In genomic region chr15:95894407-95894956, GRCh38 we compare ENCODE assay signal across 30 cellular contexts.
A peak's percentile ranks its signal among the peaks of the same experiment; 100 is the strongest.
DNase-seq lines count a peak whose midpoint lies in the region; ATAC-seq, FAIRE-seq and TF ChIP-seq lines count a peak whose summit lies in the region.
"Had no signal": no experiment of that assay in that cellular context is flagged by ENCODE, and none has a peak within 500 bp of the region (broad histone marks: within the 10 kb centered on the region; RNA-seq: fewer than 3 reads in every experiment).

No MANE protein-coding gene starts in this region.

- H3K9me2 ChIP-seq in hepatocyte (replicated peaks; ENCODE audit: insufficient read depth), result no peaks in the 10 kb centered on the region

- peaks cover 8% of the 10 kb centered on the region for H3K36me3 Mint-ChIP-seq in natural killer cell

- no TSS peak for BruUV-seq in HepG2 (replicated peaks; lab: Mats Ljungman, UMichigan)

- in situ Hi-C loops in HepG2 (cut with HindIII; ENCODE audit: extremely low pct_ligation_motif_present, low pct_unique_long_range_greater_than_20kb), result no loop called here

- 12% methylated on average over 2 of the region's 2 CpGs for WGBS in HepG2 (ENCODE audit: low lambda C conversion rate)
- 30% methylated on average over 2 of the region's 2 CpGs for WGBS in right lobe of liver (ENCODE audit: insufficient coverage, low coverage, low lambda C conversion rate, missing lambda C conversion rate)
- WGBS in hepatocyte (ENCODE audit: low lambda C conversion rate, missing lambda C conversion rate), result 58% methylated on average over 2 of the region's 2 CpGs

- H4K20me1 ChIP-seq in HepG2 (ENCODE audit: insufficient read depth, low read length), result no peaks in the 10 kb centered on the region
- no peaks in the 10 kb centered on the region for H4K20me1 ChIP-seq in hepatocyte (ENCODE audit: insufficient read depth, poor library complexity, severe bottlenecking)

- H3K4me2 ChIP-seq in HepG2 (ENCODE audit: low read depth, low read length), result no peak overlapping the region
- peak overlapping the region; percentile 28 for H3K4me2 ChIP-seq in hepatocyte

- no peak for TF ChIP-seq POLR2A in HepG2 (IDR thresholded peaks at IDR 0.05; ENCODE audit: insufficient read depth in 1 of 2, low read depth in 2 of 2, low read length in 2 of 2)
- TF ChIP-seq POLR2A in right lobe of liver (IDR thresholded peaks at IDR 0.05), result no peak

- no peak for ATAC-seq in HepG2
- ATAC-seq in right lobe of liver, result no peak
- no peak for ATAC-seq in natural killer cell
- ATAC-seq: activated CD8-positive, alpha-beta T cell treated with anti-CD3 and anti-CD28 coated beads, Interleukin-2, amount 10 ng/mL, durations not matched to agents 7 days and 5 days; activated naive CD8-positive, alpha-beta T cell treated with anti-CD3 and anti-CD28 coated beads, Interleukin-2, amount 50 U/mL, for 24 hours; body of pancreas; effector memory CD8-positive, alpha-beta T cell had no signal

- no peak for FAIRE-seq in HepG2 (lab: Jason Lieb, UNC)
- FAIRE-seq: colon, H1, RCC 7860 had no signal

- intact Hi-C loops in HepG2 (cut with micrococcal nuclease; ENCODE audit: unreplicated experiment) (no loop called here), right lobe of liver (cut with DNase I) (no loop called here), natural killer cell (cut with micrococcal nuclease) (no loop called here)

- no peak overlapping the region for H2AFZ ChIP-seq in HepG2 (ENCODE audit: low read length)
- no peak overlapping the region for H2AFZ ChIP-seq in hepatocyte

- TF ChIP-seq CTCF in HepG2 (CRISPR knock-in tag; IDR thresholded peaks at IDR 0.05), result no peak
- TF ChIP-seq CTCF in right lobe of liver (IDR thresholded peaks at IDR 0.05), result no peak
- TF ChIP-seq CTCF in hepatocyte (IDR thresholded peaks at IDR 0.05; ENCODE audit: poor library complexity), result no peak
- no peak for TF ChIP-seq CTCF in natural killer cell (IDR thresholded peaks at IDR 0.05)

- H3K9me3 ChIP-seq in HepG2 (ENCODE audit: low read length) (no peaks in the 10 kb centered on the region), right lobe of liver (no peaks in the 10 kb centered on the region), adipocyte (ENCODE audit: control insufficient read depth, low read length) (no peaks in the 10 kb centered on the region), hepatocyte (ENCODE audit: low read depth) (no peaks in the 10 kb centered on the region)
- H3K9me3 ChIP-seq: BE2C, body of pancreas, esophagus squamous epithelium, MG63, stomach, transverse colon had no signal

- DNase-seq in HepG2 (ENCODE audit: low spot score) (no peak), right lobe of liver (no peak), adipocyte (ENCODE audit: low read depth) (peak; percentile 37), hepatocyte (ENCODE audit: low spot score) (peak; percentile 36), DMS114 treated with DMSO at 0.1 percent for 48 hours (lab: John Stamatoyannopoulos, UW; ENCODE audit: unreplicated experiment) (no peak), H4 (ENCODE audit: low spot score) (no peak), NCI-H2196 treated with DMSO at 0.1 percent for 48 hours (lab: John Stamatoyannopoulos, UW; ENCODE audit: unreplicated experiment) (no peak), natural killer cell (no peak)
- DNase-seq: activated CD4-positive, alpha-beta T cell treated with anti-CD3 and anti-CD28 coated beads for 1 hour; activated CD8-positive, alpha-beta T cell treated with anti-CD3 and anti-CD28 coated beads, Interleukin-2, amount 10 ng/mL, durations not matched to agents 7 days and 5 days; activated gamma-delta T cell; activated naive CD8-positive, alpha-beta T cell treated with anti-CD3 and anti-CD28 coated beads, Interleukin-2, amount 50 U/mL, for 24 hours; activated T-cell treated with anti-CD3 and anti-CD28 coated beads for 4 hours; BE2C; body of pancreas; DMS79 treated with DMSO at 0.1 percent for 48 hours; effector memory CD8-positive, alpha-beta T cell; esophagus squamous epithelium; kidney glomerular epithelial cell; MG63; NCI-H2107; NCI-H510A treated with DMSO at 0.1 percent for 48 hours; nucleus accumbens; stimulated activated CD8-positive, alpha-beta memory T cell treated with anti-CD3 and anti-CD28 coated beads, Interleukin-4, amount 100 ng/mL, for 48 hours; stomach; T-helper 1 cell; transverse colon had no signal

- POLR2A ChIA-PET in HepG2 (lab: Yijun Ruan, JAX), result no interaction called here

- no peaks in the 10 kb centered on the region for H3K4me1 ChIP-seq in HepG2 (ENCODE audit: insufficient read depth, low read length)
- H3K4me1 ChIP-seq in right lobe of liver, result no peaks in the 10 kb centered on the region
- H3K4me1 ChIP-seq in adipocyte (ENCODE audit: control insufficient read depth, insufficient read depth, low read length), result peaks cover 5% of the 10 kb centered on the region
- peaks cover 15% of the 10 kb centered on the region for H3K4me1 ChIP-seq in hepatocyte (ENCODE audit: insufficient read depth)
- H3K4me1 ChIP-seq: BE2C, body of pancreas, esophagus squamous epithelium had no signal

- H3K4me3 ChIP-seq in HepG2 (replicated peaks in 1 of 3; ENCODE audit: insufficient read depth in 1 of 3, low read depth in 2 of 3, low read length in 3 of 3), result no peak overlapping the region
- no peak overlapping the region for H3K4me3 ChIP-seq in right lobe of liver
- no peak overlapping the region for H3K4me3 ChIP-seq in adipocyte (ENCODE audit: low read length)
- no peak overlapping the region for H3K4me3 ChIP-seq in hepatocyte
- H3K4me3 ChIP-seq: body of pancreas, esophagus squamous epithelium, MG63, stomach, transverse colon had no signal

- H3K36me3 ChIP-seq in HepG2 (replicated peaks in 1 of 2; ENCODE audit: control insufficient read depth in 1 of 2, insufficient read depth in 2 of 2, low read length in 2 of 2) (no peaks in the 10 kb centered on the region), right lobe of liver (no peaks in the 10 kb centered on the region), adipocyte (ENCODE audit: control insufficient read depth, insufficient read depth, low read length, severe bottlenecking) (no peaks in the 10 kb centered on the region), hepatocyte (replicated peaks; ENCODE audit: insufficient read depth, low read depth) (no peaks in the 10 kb centered on the region)
- H3K36me3 ChIP-seq: BE2C, esophagus squamous epithelium, MG63, stomach, transverse colon had no signal

- no peak overlapping the region for H3K27ac Mint-ChIP-seq in natural killer cell
- H3K27ac Mint-ChIP-seq: activated CD8-positive, alpha-beta T cell treated with anti-CD3 and anti-CD28 coated beads, Interleukin-2, amount 10 ng/mL, durations not matched to agents 7 days and 5 days; activated naive CD8-positive, alpha-beta T cell treated with anti-CD3 and anti-CD28 coated beads, Interleukin-2, amount 50 U/mL, for 24 hours had no signal

- H3K27me3 ChIP-seq in HepG2 (ENCODE audit: control insufficient read depth in 1 of 2, insufficient read depth in 2 of 2, low read length in 2 of 2) (no peaks in the 10 kb centered on the region), right lobe of liver (no peaks in the 10 kb centered on the region), adipocyte (replicated peaks; ENCODE audit: control insufficient read depth, insufficient read depth, low read length) (no peaks in the 10 kb centered on the region), hepatocyte (no peaks in the 10 kb centered on the region)
- H3K27me3 ChIP-seq: BE2C, body of pancreas, esophagus squamous epithelium, MG63, stomach, transverse colon had no signal

- H3K9ac ChIP-seq in HepG2 (ENCODE audit: insufficient read depth, low read depth, low read length) (no peak overlapping the region), adipocyte (ENCODE audit: low read length) (no peak overlapping the region)

- H3K4me1 Mint-ChIP-seq in natural killer cell, result peaks cover 0 to 4% of the 10 kb centered on the region in 2 donors
- H3K4me1 Mint-ChIP-seq: activated naive CD8-positive, alpha-beta T cell treated with anti-CD3 and anti-CD28 coated beads, Interleukin-2, amount 50 U/mL, for 24 hours had no signal

- TF ChIP-seq EP300 in HepG2 (IDR thresholded peaks at IDR 0.05; ENCODE audit: low read depth in 2 of 2, low read length in 2 of 2) (no peak), HepG2 (CRISPR knock-in tag; IDR thresholded peaks at IDR 0.05; ENCODE audit: borderline replicate concordance) (no peak)

- H3K27me3 Mint-ChIP-seq in natural killer cell (ENCODE audit: low read depth in 2 of 2), result peaks cover 7 to 10% of the 10 kb centered on the region in 2 donors
- H3K27me3 Mint-ChIP-seq: effector memory CD8-positive, alpha-beta T cell had no signal

- CTCF ChIA-PET in HepG2 (lab: Yijun Ruan, JAX; ENCODE audit: low intra/inter-chr PET ratio, low total read pairs), result no interaction called here

- H3K27ac ChIP-seq in HepG2 (ENCODE audit: extremely low read length, insufficient read depth, low read length) (no peak overlapping the region), right lobe of liver (no peak overlapping the region), hepatocyte (peak overlapping the region; percentile 7)
- H3K27ac ChIP-seq: body of pancreas, esophagus squamous epithelium, transverse colon had no signal

- no peaks in the 10 kb centered on the region for H3K79me2 ChIP-seq in HepG2 (ENCODE audit: insufficient read depth, low read length)
- no peaks in the 10 kb centered on the region for H3K79me2 ChIP-seq in hepatocyte

- peaks cover 0 to 2% of the 10 kb centered on the region in 2 donors for H3K9me3 Mint-ChIP-seq in natural killer cell
- H3K9me3 Mint-ChIP-seq: effector memory CD8-positive, alpha-beta T cell had no signal

- H3K4me3 Mint-ChIP-seq in natural killer cell, result no peak overlapping the region
- H3K4me3 Mint-ChIP-seq: activated CD8-positive, alpha-beta T cell treated with anti-CD3 and anti-CD28 coated beads, Interleukin-2, amount 10 ng/mL, durations not matched to agents 7 days and 5 days; activated naive CD8-positive, alpha-beta T cell treated with anti-CD3 and anti-CD28 coated beads, Interleukin-2, amount 50 U/mL, for 24 hours; effector memory CD8-positive, alpha-beta T cell had no signal

- no peak for TF ChIP-seq RAD21 in HepG2 (CRISPR knock-in tag; IDR thresholded peaks at IDR 0.05)

TF ChIP-seq in HepG2, 621 proteins besides CTCF, POLR2A, EP300 and RAD21 (continues in another document):
- no peak for TF ChIP-seq ZNF773 (CRISPR knock-in tag; IDR thresholded peaks at IDR 0.05; ENCODE audit: borderline replicate concordance)
- no peak for TF ChIP-seq CENPX (CRISPR knock-in tag; IDR thresholded peaks at IDR 0.05)
- TF ChIP-seq MAFF (IDR thresholded peaks at IDR 0.05; ENCODE audit: low read depth, low read length), result peak; percentile 41; the same call in 1 of the 2 replicates
- TF ChIP-seq ZNF253 (CRISPR knock-in tag; IDR thresholded peaks at IDR 0.05; ENCODE audit: borderline replicate concordance), result no peak
- no peak for TF ChIP-seq DPF2 (CRISPR knock-in tag; IDR thresholded peaks at IDR 0.05; ENCODE audit: borderline replicate concordance, low read depth)
- TF ChIP-seq FOXJ3 (CRISPR knock-in tag; IDR thresholded peaks at IDR 0.05; ENCODE audit: borderline replicate concordance), result no peak

Comparison
In these comparisons a context has a peak if more than half of its experiments do, and no peak if none do; other contexts are left out.
1. DNase-seq: peak in adipocyte (single experiment) and hepatocyte (single experiment); none in HepG2 (single experiment), right lobe of liver (0 of 3), DMS114 treated with DMSO at 0.1 percent for 48 hours (single experiment), H4 (single experiment), NCI-H2196 treated with DMSO at 0.1 percent for 48 hours (single experiment) and natural killer cell (single experiment).